23 cellular contexts compared by ENCODE assay signal in the genomic region with DNA sequence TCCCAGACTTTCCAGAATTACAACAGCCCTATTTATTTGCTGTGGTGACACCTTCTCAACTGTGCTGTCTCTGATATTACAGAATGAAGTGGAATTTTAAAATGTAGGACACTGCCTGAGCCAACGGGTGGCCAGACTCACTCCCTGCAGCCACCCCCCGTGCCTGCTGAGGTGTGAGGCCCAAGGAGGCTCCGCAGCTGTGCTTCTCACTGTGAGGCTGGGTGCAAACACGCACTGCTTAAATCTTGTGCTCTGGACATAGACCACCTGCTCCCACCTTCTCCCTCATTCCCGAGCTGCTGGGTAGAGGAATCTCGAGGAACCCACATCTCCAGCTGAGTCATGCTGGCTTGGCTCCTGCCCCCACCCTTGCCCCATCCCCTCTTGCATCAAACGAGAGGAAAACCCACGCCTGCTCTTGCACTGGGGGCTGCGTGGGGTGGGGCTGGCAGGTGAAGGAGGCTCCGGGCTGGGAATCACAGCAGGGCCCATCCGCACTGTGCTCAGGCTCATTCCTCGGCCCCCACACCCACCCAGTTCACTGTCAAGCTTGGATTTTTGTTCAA. TPM values are rescaled to one million over a fixed set of nuclear protein-coding genes. Genes with fewer than 3 reads are reported as not detected.
DNase-seq lines count a peak whose midpoint lies in the region; ATAC-seq lines count a peak whose summit lies in the region.
"Had no signal": no experiment of that assay in that cellular context is flagged by ENCODE, and none has a peak within 500 bp of the region (broad histone marks: within the 10 kb centered on the region; RNA-seq: fewer than 3 reads in every experiment).

No MANE protein-coding gene starts in this region.

- peaks cover 5% of the 10 kb centered on the region for H3K36me3 Mint-ChIP-seq in activated naive CD8-positive, alpha-beta T cell treated with anti-CD3 and anti-CD28 coated beads, Interleukin-2, amount 10 ng/mL, durations not matched to agents 7 days and 5 days
- H3K36me3 Mint-ChIP-seq in activated naive CD8-positive, alpha-beta T cell treated with anti-CD3 and anti-CD28 coated beads for 36 hours: peaks cover 3% of the 10 kb centered on the region
- peaks cover 54% of the 10 kb centered on the region for H3K36me3 Mint-ChIP-seq in activated T-helper 2 cell treated with anti-CD3 and anti-CD28 coated beads, Interferon-gamma antibody, Interleukin-2, Interleukin-4, amounts not matched to agents 10 μg/mL and 5 μg/mL and 100 μg/mL, durations not matched to agents 14 hours and 24 hours and 36 hours (ENCODE audit: low read depth)
- peaks cover 26% of the 10 kb centered on the region for H3K36me3 Mint-ChIP-seq in memory B cell
- H3K36me3 Mint-ChIP-seq in stimulated activated naive B cell treated with anti-CD40 and anti-IgM and Interleukin-4, amounts not matched to agents 10 μg/mL and 1 μg/mL and 100 μg/mL, for 72 hours: peaks cover 39 to 70% of the 10 kb centered on the region in 2 donors
- H3K36me3 Mint-ChIP-seq: naive B cell had no signal

- H3K4me1 Mint-ChIP-seq in activated naive CD8-positive, alpha-beta T cell treated with anti-CD3 and anti-CD28 coated beads, Interleukin-2, amount 10 ng/mL, durations not matched to agents 7 days and 5 days: peaks cover 24% of the 10 kb centered on the region
- peaks cover 18% of the 10 kb centered on the region for H3K4me1 Mint-ChIP-seq in activated naive CD8-positive, alpha-beta T cell treated with anti-CD3 and anti-CD28 coated beads for 36 hours
- H3K4me1 Mint-ChIP-seq in activated T-helper 2 cell treated with anti-CD3 and anti-CD28 coated beads, Interferon-gamma antibody, Interleukin-2, Interleukin-4, amounts not matched to agents 10 μg/mL and 5 μg/mL and 100 μg/mL, durations not matched to agents 14 hours and 24 hours and 36 hours (ENCODE audit: low read depth): peaks cover 20% of the 10 kb centered on the region
- peaks cover 7% of the 10 kb centered on the region for H3K4me1 Mint-ChIP-seq in memory B cell
- peaks cover 28 to 35% of the 10 kb centered on the region in 2 donors for H3K4me1 Mint-ChIP-seq in stimulated activated naive B cell treated with anti-CD40 and anti-IgM and Interleukin-4, amounts not matched to agents 10 μg/mL and 1 μg/mL and 100 μg/mL, for 72 hours

- H3K9me3 Mint-ChIP-seq in activated naive CD8-positive, alpha-beta T cell treated with anti-CD3 and anti-CD28 coated beads, Interleukin-2, amount 10 ng/mL, durations not matched to agents 7 days and 5 days: no peaks in the 10 kb centered on the region
- no peaks in the 10 kb centered on the region for H3K9me3 Mint-ChIP-seq in activated naive CD8-positive, alpha-beta T cell treated with anti-CD3 and anti-CD28 coated beads for 36 hours
- no peaks in the 10 kb centered on the region for H3K9me3 Mint-ChIP-seq in activated T-helper 2 cell treated with anti-CD3 and anti-CD28 coated beads, Interferon-gamma antibody, Interleukin-2, Interleukin-4, amounts not matched to agents 10 μg/mL and 5 μg/mL and 100 μg/mL, durations not matched to agents 14 hours and 24 hours and 36 hours
- no peaks in the 10 kb centered on the region for H3K9me3 Mint-ChIP-seq in memory B cell
- no peaks in the 10 kb centered on the region for H3K9me3 Mint-ChIP-seq in stimulated activated naive B cell treated with anti-CD40 and anti-IgM and Interleukin-4, amounts not matched to agents 10 μg/mL and 1 μg/mL and 100 μg/mL, for 72 hours
- H3K9me3 Mint-ChIP-seq: activated naive CD8-positive, alpha-beta T cell treated with anti-CD3 and anti-CD28 coated beads, Interleukin-2, amount 50 U/mL, for 24 hours; activated T-helper 1 cell treated with anti-CD3 and anti-CD28 coated beads, Interleukin-12 subunit alpha, Interleukin-12 subunit beta, Interleukin-2, Interleukin-4 antibody, amounts not matched to agents 30 ng/mL and 10 ng/mL and 1 ng/mL, durations not matched to agents 14 hours and 24 hours and 36 hours; immature natural killer cell; naive B cell had no signal

- POLR2A ChIA-PET in activated naive CD8-positive, alpha-beta T cell treated with anti-CD3 and anti-CD28 coated beads, Interleukin-2, amount 10 ng/mL, durations not matched to agents 7 days and 5 days (lab: Charles Lee): interaction anchor here (0.9 kb wide), 1 partner anchor 151 kb away, joined by 3 read pairs; no protein-coding TSS in a partner anchor

- H3K27me3 Mint-ChIP-seq in activated naive CD8-positive, alpha-beta T cell treated with anti-CD3 and anti-CD28 coated beads, Interleukin-2, amount 10 ng/mL, durations not matched to agents 7 days and 5 days: no peaks in the 10 kb centered on the region
- no peaks in the 10 kb centered on the region for H3K27me3 Mint-ChIP-seq in activated naive CD8-positive, alpha-beta T cell treated with anti-CD3 and anti-CD28 coated beads for 36 hours
- no peaks in the 10 kb centered on the region for H3K27me3 Mint-ChIP-seq in activated T-helper 2 cell treated with anti-CD3 and anti-CD28 coated beads, Interferon-gamma antibody, Interleukin-2, Interleukin-4, amounts not matched to agents 10 μg/mL and 5 μg/mL and 100 μg/mL, durations not matched to agents 14 hours and 24 hours and 36 hours (ENCODE audit: low read depth)
- no peaks in the 10 kb centered on the region for H3K27me3 Mint-ChIP-seq in memory B cell
- no peaks in the 10 kb centered on the region for H3K27me3 Mint-ChIP-seq in stimulated activated naive B cell treated with anti-CD40 and anti-IgM and Interleukin-4, amounts not matched to agents 10 μg/mL and 1 μg/mL and 100 μg/mL, for 72 hours
- H3K27me3 Mint-ChIP-seq: activated naive CD8-positive, alpha-beta T cell treated with anti-CD3 and anti-CD28 coated beads, Interleukin-2, amount 50 U/mL, for 24 hours; naive B cell; progenitor cell of endocrine pancreas had no signal

- DNase-seq in activated naive CD8-positive, alpha-beta T cell treated with anti-CD3 and anti-CD28 coated beads, Interleukin-2, amount 10 ng/mL, durations not matched to agents 7 days and 5 days: no peak
- no peak for DNase-seq in activated naive CD8-positive, alpha-beta T cell treated with anti-CD3 and anti-CD28 coated beads for 36 hours
- DNase-seq in activated T-helper 2 cell treated with anti-CD3 and anti-CD28 coated beads, Interferon-gamma antibody, Interleukin-2, Interleukin-4, amounts not matched to agents 10 μg/mL and 5 μg/mL and 100 μg/mL, durations not matched to agents 14 hours and 24 hours and 36 hours (ENCODE audit: low spot score): no peak
- DNase-seq in memory B cell (ENCODE audit: low spot score in 2 of 2) (no peak), mesenteric fat pad (ENCODE audit: low spot score) (no peak), SKM-1 treated with dmso at 0.1 percent for 144 hours (lab: John Stamatoyannopoulos, UW; ENCODE audit: unreplicated experiment) (no peak)
- no peak for DNase-seq in stimulated activated naive B cell treated with anti-CD40 and anti-IgM and Interleukin-4, amounts not matched to agents 10 μg/mL and 1 μg/mL and 100 μg/mL, for 72 hours
- DNase-seq: activated CD8-positive, alpha-beta memory T cell treated with anti-CD3 and anti-CD28 coated beads for 24 hours; activated naive CD8-positive, alpha-beta T cell treated with anti-CD3 and anti-CD28 coated beads, Interleukin-2, amount 50 U/mL, for 24 hours; GOT3; immature natural killer cell; naive B cell; NCI-H1436 treated with DMSO at 0.1 percent for 48 hours; NCI-H226; spleen had no signal

- intact Hi-C loops in activated T-helper 2 cell treated with anti-CD3 and anti-CD28 coated beads, Interferon-gamma antibody, Interleukin-2, Interleukin-4, amounts not matched to agents 10 μg/mL and 5 μg/mL and 100 μg/mL, durations not matched to agents 14 hours and 24 hours and 36 hours (cut with micrococcal nuclease): no loop called here

- ATAC-seq in activated naive CD8-positive, alpha-beta T cell treated with anti-CD3 and anti-CD28 coated beads, Interleukin-2, amount 10 ng/mL, durations not matched to agents 7 days and 5 days (ENCODE audit: low read depth): no peak
- ATAC-seq in memory B cell (ENCODE audit: low read depth) (no peak), GM21619 (IDR thresholded peaks at IDR 0.05; ENCODE audit: unreplicated experiment) (no peak)
- no peak for ATAC-seq in stimulated activated naive B cell treated with anti-CD40 and anti-IgM and Interleukin-4, amounts not matched to agents 10 μg/mL and 1 μg/mL and 100 μg/mL, for 72 hours (replicated peaks)
- ATAC-seq: A549; activated naive CD8-positive, alpha-beta T cell treated with anti-CD3 and anti-CD28 coated beads, Interleukin-2, amount 50 U/mL, for 24 hours had no signal

- no peak overlapping the region for H3K4me3 Mint-ChIP-seq in activated naive CD8-positive, alpha-beta T cell treated with anti-CD3 and anti-CD28 coated beads, Interleukin-2, amount 10 ng/mL, durations not matched to agents 7 days and 5 days
- no peak overlapping the region for H3K4me3 Mint-ChIP-seq in activated naive CD8-positive, alpha-beta T cell treated with anti-CD3 and anti-CD28 coated beads for 36 hours
- H3K4me3 Mint-ChIP-seq in activated T-helper 2 cell treated with anti-CD3 and anti-CD28 coated beads, Interferon-gamma antibody, Interleukin-2, Interleukin-4, amounts not matched to agents 10 μg/mL and 5 μg/mL and 100 μg/mL, durations not matched to agents 14 hours and 24 hours and 36 hours (ENCODE audit: low read depth): no peak overlapping the region
- H3K4me3 Mint-ChIP-seq in memory B cell: no peak overlapping the region
- H3K4me3 Mint-ChIP-seq in stimulated activated naive B cell treated with anti-CD40 and anti-IgM and Interleukin-4, amounts not matched to agents 10 μg/mL and 1 μg/mL and 100 μg/mL, for 72 hours: no peak overlapping the region
- H3K4me3 Mint-ChIP-seq: activated naive CD8-positive, alpha-beta T cell treated with anti-CD3 and anti-CD28 coated beads, Interleukin-2, amount 50 U/mL, for 24 hours; activated T-helper 1 cell treated with anti-CD3 and anti-CD28 coated beads, Interleukin-12 subunit alpha, Interleukin-12 subunit beta, Interleukin-2, Interleukin-4 antibody, amounts not matched to agents 30 ng/mL and 10 ng/mL and 1 ng/mL, durations not matched to agents 14 hours and 24 hours and 36 hours; immature natural killer cell; naive B cell had no signal

- H3K27ac Mint-ChIP-seq in activated naive CD8-positive, alpha-beta T cell treated with anti-CD3 and anti-CD28 coated beads, Interleukin-2, amount 10 ng/mL, durations not matched to agents 7 days and 5 days: peak overlapping the region; percentile 67
- H3K27ac Mint-ChIP-seq in activated naive CD8-positive, alpha-beta T cell treated with anti-CD3 and anti-CD28 coated beads for 36 hours: no peak overlapping the region
- H3K27ac Mint-ChIP-seq in activated T-helper 2 cell treated with anti-CD3 and anti-CD28 coated beads, Interferon-gamma antibody, Interleukin-2, Interleukin-4, amounts not matched to agents 10 μg/mL and 5 μg/mL and 100 μg/mL, durations not matched to agents 14 hours and 24 hours and 36 hours: peak overlapping the region; percentile 49
- peak overlapping the region; percentile 70 for H3K27ac Mint-ChIP-seq in memory B cell
- H3K27ac Mint-ChIP-seq in stimulated activated naive B cell treated with anti-CD40 and anti-IgM and Interleukin-4, amounts not matched to agents 10 μg/mL and 1 μg/mL and 100 μg/mL, for 72 hours: peak overlapping the region; percentile 79
- H3K27ac Mint-ChIP-seq: activated T-helper 1 cell treated with anti-CD3 and anti-CD28 coated beads, Interleukin-12 subunit alpha, Interleukin-12 subunit beta, Interleukin-2, Interleukin-4 antibody, amounts not matched to agents 30 ng/mL and 10 ng/mL and 1 ng/mL, durations not matched to agents 14 hours and 24 hours and 36 hours; progenitor cell of endocrine pancreas had no signal

RNA-seq across cellular contexts. Expression of gene PRRT1B, which starts 48.0 kb away (rescaled TPM):
- total RNA-seq in activated naive CD8-positive, alpha-beta T cell treated with anti-CD3 and anti-CD28 coated beads, Interleukin-2, amount 10 ng/mL, durations not matched to agents 7 days and 5 days: not detected
- not detected for total RNA-seq in activated naive CD8-positive, alpha-beta T cell treated with anti-CD3 and anti-CD28 coated beads for 36 hours
- not detected in 2 replicates for total RNA-seq in activated T-helper 2 cell treated with anti-CD3 and anti-CD28 coated beads, Interferon-gamma antibody, Interleukin-2, Interleukin-4, amounts not matched to agents 10 μg/mL and 5 μg/mL and 100 μg/mL, durations not matched to agents 14 hours and 24 hours and 36 hours
- total RNA-seq in mesenteric fat pad: not detected
- total RNA-seq: activated T-helper 1 cell treated with anti-CD3 and anti-CD28 coated beads, Interleukin-12 subunit alpha, Interleukin-12 subunit beta, Interleukin-2, Interleukin-4 antibody, amounts not matched to agents 30 ng/mL and 10 ng/mL and 1 ng/mL, durations not matched to agents 14 hours and 24 hours and 36 hours; bronchial epithelial cell; HT1080; M059J; spleen; thoracic aorta had no signal
